Comparison of ENCODE assay signal across 18 cellular contexts in genomic region chr14:56488306-56488705, GRCh38.
DNase-seq lines count a peak whose midpoint lies in the region; ATAC-seq, FAIRE-seq and TF ChIP-seq lines count a peak whose summit lies in the region.
"Had no signal": no experiment of that assay in that cellular context is flagged by ENCODE, and none has a peak within 500 bp of the region (broad histone marks: within the 10 kb centered on the region; RNA-seq: fewer than 3 reads in every experiment).

No MANE protein-coding gene starts in this region.

- H3K9ac ChIP-seq in HepG2 (ENCODE audit: insufficient read depth, low read depth, low read length): no peak overlapping the region
- no peak overlapping the region for H3K9ac ChIP-seq in keratinocyte (ENCODE audit: control insufficient read depth, extremely low read depth, insufficient read depth, low read length)
- H3K9ac ChIP-seq: KMS-11 had no signal

- no peak for TF ChIP-seq RAD21 in HepG2 (CRISPR knock-in tag; IDR thresholded peaks at IDR 0.05)

- no peak for FAIRE-seq in HepG2 (lab: Jason Lieb, UNC)
- no peak for FAIRE-seq in bronchial epithelial cell (lab: Jason Lieb, UNC)
- no peak for FAIRE-seq in keratinocyte (lab: Jason Lieb, UNC)
- no peak for FAIRE-seq in GM12892 (lab: Jason Lieb, UNC)
- FAIRE-seq: D721Med had no signal

- no peaks in the 10 kb centered on the region for H3K9me1 ChIP-seq in keratinocyte (ENCODE audit: control insufficient read depth, extremely low read depth, insufficient read depth, low read length)

- H3K4me1 ChIP-seq in HepG2 (ENCODE audit: insufficient read depth, low read length) (no peaks in the 10 kb centered on the region), right lobe of liver (no peaks in the 10 kb centered on the region), keratinocyte (ENCODE audit: control insufficient read depth, extremely low read depth, insufficient read depth, low read length) (peaks cover 13% of the 10 kb centered on the region)

- H4K20me1 ChIP-seq in HepG2 (ENCODE audit: insufficient read depth, low read length) (no peaks in the 10 kb centered on the region), keratinocyte (ENCODE audit: control insufficient read depth, extremely low read depth, insufficient read depth, low read length) (no peaks in the 10 kb centered on the region)

- no peaks in the 10 kb centered on the region for H3K9me3 ChIP-seq in HepG2 (ENCODE audit: low read length)
- H3K9me3 ChIP-seq in right lobe of liver: no peaks in the 10 kb centered on the region
- no peaks in the 10 kb centered on the region for H3K9me3 ChIP-seq in keratinocyte (ENCODE audit: control insufficient read depth, low read depth, low read length)
- H3K9me3 ChIP-seq: BE2C had no signal

- no TSS peak for BruUV-seq in HepG2 (replicated peaks; lab: Mats Ljungman, UMichigan)

- no peak overlapping the region for H2AFZ ChIP-seq in HepG2 (ENCODE audit: low read length)
- no peak overlapping the region for H2AFZ ChIP-seq in keratinocyte (ENCODE audit: control insufficient read depth, low read length)
- H2AFZ ChIP-seq: GM23338 had no signal

- TF ChIP-seq EP300 in HepG2 (IDR thresholded peaks at IDR 0.05; ENCODE audit: low read depth in 2 of 2, low read length in 2 of 2): no peak
- no peak for TF ChIP-seq EP300 in HepG2 (CRISPR knock-in tag; IDR thresholded peaks at IDR 0.05; ENCODE audit: borderline replicate concordance)

- ATAC-seq in HepG2 (no peak), right lobe of liver (no peak), GM21529 (IDR thresholded peaks at IDR 0.05; ENCODE audit: unreplicated experiment) (no peak)
- ATAC-seq: GM23338 had no signal

- dilution Hi-C loops in keratinocyte (cut with MboI; ENCODE audit: extremely low pct_ligation_motif_present, low sequenced_read_pairs): no loop called here

- H3K4me3 ChIP-seq in HepG2 (replicated peaks in 1 of 3; ENCODE audit: insufficient read depth in 1 of 3, low read depth in 2 of 3, low read length in 3 of 3): no peak overlapping the region
- no peak overlapping the region for H3K4me3 ChIP-seq in right lobe of liver
- H3K4me3 ChIP-seq in bronchial epithelial cell (ENCODE audit: low read depth, low read length): no peak overlapping the region
- no peak overlapping the region for H3K4me3 ChIP-seq in keratinocyte (ENCODE audit: control insufficient read depth in 2 of 3, extremely low read depth in 1 of 3, insufficient read depth in 2 of 3, low read depth in 1 of 3, low read length in 3 of 3)
- H3K4me3 ChIP-seq: GM23338 had no signal

- in situ Hi-C loops in HepG2 (cut with HindIII; ENCODE audit: extremely low pct_ligation_motif_present, low pct_unique_long_range_greater_than_20kb): no loop called here

- POLR2A ChIA-PET in HepG2 (lab: Yijun Ruan, JAX): no interaction called here

- 6% methylated on average over 1 of the region's 1 CpG for WGBS in HepG2 (ENCODE audit: low lambda C conversion rate)
- WGBS in right lobe of liver (ENCODE audit: insufficient coverage, low coverage, low lambda C conversion rate, missing lambda C conversion rate): 75% methylated on average over 1 of the region's 1 CpG

- H3K79me2 ChIP-seq in HepG2 (ENCODE audit: insufficient read depth, low read length) (no peaks in the 10 kb centered on the region), keratinocyte (ENCODE audit: control insufficient read depth, insufficient read depth, low read length) (no peaks in the 10 kb centered on the region)

- TF ChIP-seq CTCF in HepG2 (CRISPR knock-in tag; IDR thresholded peaks at IDR 0.05) (no peak), right lobe of liver (IDR thresholded peaks at IDR 0.05) (no peak), bronchial epithelial cell (IDR thresholded peaks at IDR 0.05; ENCODE audit: insufficient read depth, low read length, severe bottlenecking) (no peak), keratinocyte (optimal IDR thresholded peaks at IDR 0.05 in 1 of 3, IDR thresholded peaks at IDR 0.05 in 1 of 3, conservative IDR thresholded peaks at IDR 0.05 in 1 of 3; ENCODE audit: extremely low read depth in 1 of 3, insufficient read depth in 2 of 3, low read length in 3 of 3) (no peak)

- intact Hi-C loops in HepG2 (cut with micrococcal nuclease; ENCODE audit: unreplicated experiment) (no loop called here), right lobe of liver (cut with DNase I) (no loop called here)

- no peak for DNase-seq in HepG2 (ENCODE audit: low spot score)
- DNase-seq in right lobe of liver: no peak
- DNase-seq in bronchial epithelial cell (ENCODE audit: low read depth): peak; percentile 29
- DNase-seq in keratinocyte (ENCODE audit: low read depth, low spot score): no peak
- no peak for DNase-seq in GM12892 (ENCODE audit: insufficient read length)
- DNase-seq in activated naive CD4-positive, alpha-beta T cell treated with anti-CD3 and anti-CD28 coated beads, Interleukin-2, amount 50 U/mL, for 16 hours: no peak
- DNase-seq: 8988T; BE2C; CD4-positive, alpha-beta memory T cell; DMS153; DMS79 treated with DMSO at 0.1 percent for 48 hours; GDM1; H7 had no signal

- no peak for TF ChIP-seq POLR2A in HepG2 (IDR thresholded peaks at IDR 0.05; ENCODE audit: insufficient read depth in 1 of 2, low read depth in 2 of 2, low read length in 2 of 2)
- no peak for TF ChIP-seq POLR2A in right lobe of liver (IDR thresholded peaks at IDR 0.05)
- TF ChIP-seq POLR2A in GM12892 (IDR thresholded peaks at IDR 0.05; ENCODE audit: low read depth, low read length): no peak

- no peak overlapping the region for H3K27ac ChIP-seq in HepG2 (ENCODE audit: extremely low read length, insufficient read depth, low read length)
- no peak overlapping the region for H3K27ac ChIP-seq in right lobe of liver
- H3K27ac ChIP-seq in keratinocyte (ENCODE audit: control insufficient read depth, insufficient read depth, low read length): peak overlapping the region; percentile 4
- H3K27ac ChIP-seq: C4-2B, KMS-11 had no signal

- CTCF ChIA-PET in HepG2 (lab: Yijun Ruan, JAX; ENCODE audit: low intra/inter-chr PET ratio, low total read pairs): no interaction called here

- H3K27me3 ChIP-seq in HepG2 (ENCODE audit: control insufficient read depth in 1 of 2, insufficient read depth in 2 of 2, low read length in 2 of 2) (no peaks in the 10 kb centered on the region; a peak in 1 of 5 replicates), right lobe of liver (no peaks in the 10 kb centered on the region), bronchial epithelial cell (ENCODE audit: control insufficient read depth, insufficient read depth, low read length) (no peaks in the 10 kb centered on the region), keratinocyte (ENCODE audit: control insufficient read depth, extremely low read depth, insufficient read depth, low read length) (no peaks in the 10 kb centered on the region)

- no peak overlapping the region for H3K4me2 ChIP-seq in HepG2 (ENCODE audit: low read depth, low read length)
- no peak overlapping the region for H3K4me2 ChIP-seq in keratinocyte (ENCODE audit: control insufficient read depth, extremely low read depth, insufficient read depth, low read depth, low read length)
- H3K4me2 ChIP-seq: GM23338, KMS-11 had no signal

- H3K36me3 ChIP-seq in HepG2 (replicated peaks in 1 of 2; ENCODE audit: control insufficient read depth in 1 of 2, insufficient read depth in 2 of 2, low read length in 2 of 2): no peaks in the 10 kb centered on the region
- H3K36me3 ChIP-seq in right lobe of liver: no peaks in the 10 kb centered on the region
- no peaks in the 10 kb centered on the region for H3K36me3 ChIP-seq in bronchial epithelial cell (ENCODE audit: control insufficient read depth, insufficient read depth, low read length)
- no peaks in the 10 kb centered on the region for H3K36me3 ChIP-seq in keratinocyte (ENCODE audit: control insufficient read depth in 2 of 2, extremely low read depth in 1 of 2, insufficient read depth in 2 of 2, low read length in 2 of 2)
- H3K36me3 ChIP-seq: BE2C had no signal

TF ChIP-seq in HepG2, 621 proteins besides CTCF, POLR2A, EP300 and RAD21:
- TF ChIP-seq CREB1 (IDR thresholded peaks at IDR 0.05) (peak; percentile 74), CREB1 (CRISPR knock-in tag; IDR thresholded peaks at IDR 0.05) (no peak), SNAPC5 (CRISPR knock-in tag; IDR thresholded peaks at IDR 0.05; ENCODE audit: borderline replicate concordance) (no peak)
